ENCODE assay signal across 1 cellular context in the genomic region with DNA sequence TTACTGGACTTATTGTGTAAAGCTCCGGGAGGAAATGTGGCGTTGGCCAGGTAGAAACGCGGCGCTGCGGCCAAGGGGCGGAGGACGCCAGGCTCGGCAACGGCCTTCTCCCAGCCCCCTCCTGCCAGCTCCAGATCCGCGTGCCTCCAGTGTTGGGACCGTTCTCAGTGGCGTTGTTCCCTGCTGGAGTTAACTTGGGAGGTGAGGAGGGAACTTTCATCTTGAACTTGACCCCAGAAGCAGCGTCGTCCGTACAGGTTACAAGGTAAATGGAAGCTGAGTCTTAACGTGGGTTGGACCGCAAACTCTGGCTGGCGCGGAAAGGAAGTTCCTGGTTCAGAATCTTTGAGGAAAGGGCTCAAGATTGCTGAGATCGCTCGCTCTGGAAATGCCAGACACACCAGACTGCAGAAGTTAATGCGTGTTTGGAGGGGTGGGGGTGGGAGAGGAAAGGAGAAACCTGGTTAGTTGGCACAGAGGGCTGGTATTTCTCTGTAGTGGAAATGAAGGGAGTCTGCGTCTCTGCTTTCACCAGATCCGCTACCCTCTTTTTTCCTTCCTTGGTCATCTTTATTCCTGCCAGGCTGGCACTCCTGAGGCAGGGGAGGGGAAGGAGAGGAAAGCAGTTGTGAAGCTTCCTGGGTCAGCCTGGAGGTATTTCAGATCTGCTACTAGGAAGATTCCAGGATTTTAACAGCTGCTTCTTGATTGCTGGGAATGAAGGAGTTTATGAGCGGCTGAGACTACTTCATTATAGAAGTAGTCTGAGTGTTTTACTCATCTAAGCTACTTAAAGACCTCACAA.
TF ChIP-seq lines count a peak whose summit lies in the region.

No MANE protein-coding gene starts in this region.

TF ChIP-seq in HepG2, 621 proteins besides CTCF, POLR2A, EP300 and RAD21 (continued from another document):
- TF ChIP-seq, protein P1, sequence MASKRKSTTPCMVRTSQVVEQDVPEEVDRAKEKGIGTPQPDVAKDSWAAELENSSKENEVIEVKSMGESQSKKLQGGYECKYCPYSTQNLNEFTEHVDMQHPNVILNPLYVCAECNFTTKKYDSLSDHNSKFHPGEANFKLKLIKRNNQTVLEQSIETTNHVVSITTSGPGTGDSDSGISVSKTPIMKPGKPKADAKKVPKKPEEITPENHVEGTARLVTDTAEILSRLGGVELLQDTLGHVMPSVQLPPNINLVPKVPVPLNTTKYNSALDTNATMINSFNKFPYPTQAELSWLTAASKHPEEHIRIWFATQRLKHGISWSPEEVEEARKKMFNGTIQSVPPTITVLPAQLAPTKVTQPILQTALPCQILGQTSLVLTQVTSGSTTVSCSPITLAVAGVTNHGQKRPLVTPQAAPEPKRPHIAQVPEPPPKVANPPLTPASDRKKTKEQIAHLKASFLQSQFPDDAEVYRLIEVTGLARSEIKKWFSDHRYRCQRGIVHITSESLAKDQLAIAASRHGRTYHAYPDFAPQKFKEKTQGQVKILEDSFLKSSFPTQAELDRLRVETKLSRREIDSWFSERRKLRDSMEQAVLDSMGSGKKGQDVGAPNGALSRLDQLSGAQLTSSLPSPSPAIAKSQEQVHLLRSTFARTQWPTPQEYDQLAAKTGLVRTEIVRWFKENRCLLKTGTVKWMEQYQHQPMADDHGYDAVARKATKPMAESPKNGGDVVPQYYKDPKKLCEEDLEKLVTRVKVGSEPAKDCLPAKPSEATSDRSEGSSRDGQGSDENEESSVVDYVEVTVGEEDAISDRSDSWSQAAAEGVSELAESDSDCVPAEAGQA (IDR thresholded peaks at IDR 0.05; ENCODE audit: low read depth) = no peak
- TF ChIP-seq, protein P1 (CRISPR knock-in tag; IDR thresholded peaks at IDR 0.05; ENCODE audit: borderline replicate concordance) = no peak
- 0 out of 2 replicates have a peak, but pooled peaks have one; percentile 11 for TF ChIP-seq ZNF614 (CRISPR knock-in tag; IDR thresholded peaks at IDR 0.05; ENCODE audit: borderline replicate concordance)
- no peak for TF ChIP-seq ZNF891 (CRISPR knock-in tag; IDR thresholded peaks at IDR 0.05)
- TF ChIP-seq KMT2A (CRISPR knock-in tag; IDR thresholded peaks at IDR 0.05) = peak; percentile 33; the same call in 1 of the 2 replicates
- TF ChIP-seq ZNF839 (CRISPR knock-in tag; IDR thresholded peaks at IDR 0.05; ENCODE audit: borderline replicate concordance) = no peak
- no peak for TF ChIP-seq SP140L (CRISPR knock-in tag; IDR thresholded peaks at IDR 0.05; ENCODE audit: borderline replicate concordance)
- TF ChIP-seq JARID2 (CRISPR knock-in tag; IDR thresholded peaks at IDR 0.05; ENCODE audit: insufficient replicate concordance) = peak; percentile 58
- no peak for TF ChIP-seq GATAD1 (CRISPR knock-in tag; IDR thresholded peaks at IDR 0.05)
- peak; percentile 33; the same call in 1 of the 2 replicates for TF ChIP-seq EZH2 (conservative IDR thresholded peaks at IDR 0.05; ENCODE audit: low read depth, low read length)
- TF ChIP-seq SIX4 (CRISPR knock-in tag; IDR thresholded peaks at IDR 0.05) = no peak
- TF ChIP-seq, protein P2, sequence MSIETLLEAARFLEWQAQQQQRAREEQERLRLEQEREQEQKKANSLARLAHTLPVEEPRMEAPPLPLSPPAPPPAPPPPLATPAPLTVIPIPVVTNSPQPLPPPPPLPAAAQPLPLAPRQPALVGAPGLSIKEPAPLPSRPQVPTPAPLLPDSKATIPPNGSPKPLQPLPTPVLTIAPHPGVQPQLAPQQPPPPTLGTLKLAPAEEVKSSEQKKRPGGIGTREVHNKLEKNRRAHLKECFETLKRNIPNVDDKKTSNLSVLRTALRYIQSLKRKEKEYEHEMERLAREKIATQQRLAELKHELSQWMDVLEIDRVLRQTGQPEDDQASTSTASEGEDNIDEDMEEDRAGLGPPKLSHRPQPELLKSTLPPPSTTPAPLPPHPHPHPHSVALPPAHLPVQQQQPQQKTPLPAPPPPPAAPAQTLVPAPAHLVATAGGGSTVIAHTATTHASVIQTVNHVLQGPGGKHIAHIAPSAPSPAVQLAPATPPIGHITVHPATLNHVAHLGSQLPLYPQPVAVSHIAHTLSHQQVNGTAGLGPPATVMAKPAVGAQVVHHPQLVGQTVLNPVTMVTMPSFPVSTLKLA (IDR thresholded peaks at IDR 0.05) = no peak
- 0 out of 2 replicates have a peak, but pooled peaks have one; percentile 39 for TF ChIP-seq ETV5 (CRISPR knock-in tag; IDR thresholded peaks at IDR 0.05; ENCODE audit: borderline replicate concordance)
- TF ChIP-seq MTF2 (CRISPR knock-in tag; IDR thresholded peaks at IDR 0.05; ENCODE audit: borderline replicate concordance) = peak; percentile 58; the same call in 1 of the 2 replicates
- peak; percentile 18; the same call in 1 of the 2 replicates for TF ChIP-seq SAP130 (CRISPR knock-in tag; IDR thresholded peaks at IDR 0.05; ENCODE audit: low read depth)
- TF ChIP-seq, protein P3, sequence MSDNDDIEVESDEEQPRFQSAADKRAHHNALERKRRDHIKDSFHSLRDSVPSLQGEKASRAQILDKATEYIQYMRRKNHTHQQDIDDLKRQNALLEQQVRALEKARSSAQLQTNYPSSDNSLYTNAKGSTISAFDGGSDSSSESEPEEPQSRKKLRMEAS (IDR thresholded peaks at IDR 0.05) = peak; percentile 41; the same call in 1 of the 2 replicates
- TF ChIP-seq SALL1 (CRISPR knock-in tag; IDR thresholded peaks at IDR 0.05) = peak; percentile 26; the same call in 1 of the 2 replicates
- 0 out of 2 replicates have a peak, but pooled peaks have one; percentile 19 for TF ChIP-seq RXRA (CRISPR knock-in tag; IDR thresholded peaks at IDR 0.05)
- TF ChIP-seq REPIN1 (CRISPR knock-in tag; IDR thresholded peaks at IDR 0.05; ENCODE audit: borderline replicate concordance, low read depth) = peak; percentile 67; the same call in 1 of the 2 replicates
- TF ChIP-seq PTBP1 (IDR thresholded peaks at IDR 0.05; ENCODE audit: low read depth, low read length, poor library complexity, severe bottlenecking) = no peak
- peak; percentile 66 for TF ChIP-seq HNRNPLL (IDR thresholded peaks at IDR 0.05; ENCODE audit: low read depth, low read length, poor library complexity, severe bottlenecking)
- TF ChIP-seq ZMYM4 (CRISPR knock-in tag; IDR thresholded peaks at IDR 0.05) = peak; percentile 40; the same call in 1 of the 2 replicates
- TF ChIP-seq MZF1 (CRISPR knock-in tag; IDR thresholded peaks at IDR 0.05; ENCODE audit: borderline replicate concordance) = no peak
- TF ChIP-seq, protein P4, sequence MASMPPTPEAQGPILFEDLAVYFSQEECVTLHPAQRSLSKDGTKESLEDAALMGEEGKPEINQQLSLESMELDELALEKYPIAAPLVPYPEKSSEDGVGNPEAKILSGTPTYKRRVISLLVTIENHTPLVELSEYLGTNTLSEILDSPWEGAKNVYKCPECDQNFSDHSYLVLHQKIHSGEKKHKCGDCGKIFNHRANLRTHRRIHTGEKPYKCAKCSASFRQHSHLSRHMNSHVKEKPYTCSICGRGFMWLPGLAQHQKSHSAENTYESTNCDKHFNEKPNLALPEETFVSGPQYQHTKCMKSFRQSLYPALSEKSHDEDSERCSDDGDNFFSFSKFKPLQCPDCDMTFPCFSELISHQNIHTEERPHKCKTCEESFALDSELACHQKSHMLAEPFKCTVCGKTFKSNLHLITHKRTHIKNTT (CRISPR knock-in tag; IDR thresholded peaks at IDR 0.05) = no peak
- peak; percentile 42; the same call in 1 of the 2 replicates for TF ChIP-seq MYC (CRISPR knock-in tag; IDR thresholded peaks at IDR 0.05; ENCODE audit: borderline replicate concordance)
- TF ChIP-seq SOX13 (IDR thresholded peaks at IDR 0.05) = no peak
- 0 out of 4 replicates have a peak, but pooled peaks of 1 of the 2 experiments have one; percentile 14 for TF ChIP-seq SOX13 (CRISPR knock-in tag; conservative IDR thresholded peaks at IDR 0.05 in 1 of 2, IDR thresholded peaks at IDR 0.05 in 1 of 2)
- TF ChIP-seq ZMYM3 (CRISPR knock-in tag; IDR thresholded peaks at IDR 0.05) = 0 out of 2 replicates have a peak, but pooled peaks have one; percentile 24
